19 cellular contexts compared by ENCODE assay signal in the genomic region with DNA sequence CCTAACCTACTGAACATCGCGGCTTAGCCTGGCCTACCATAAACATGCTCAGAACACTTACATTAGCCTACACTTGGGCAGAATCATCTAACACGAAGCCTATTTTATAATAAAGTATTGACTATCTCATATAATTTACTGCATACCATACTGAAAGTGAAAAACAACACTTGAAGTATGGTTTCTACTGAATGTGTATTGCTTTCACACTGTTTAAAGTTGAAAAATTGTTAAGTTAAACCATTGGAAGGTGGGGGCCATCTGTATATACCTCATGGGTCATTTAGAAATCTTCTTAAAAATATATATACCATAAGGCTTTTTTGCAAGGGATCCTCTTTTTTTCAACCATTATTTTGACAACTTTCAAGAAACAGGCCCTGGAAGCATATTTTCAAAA.
"Had no signal": no experiment of that assay in that cellular context is flagged by ENCODE, and none has a peak within 500 bp of the region (broad histone marks: within the 10 kb centered on the region; RNA-seq: fewer than 3 reads in every experiment).

No MANE protein-coding gene starts in this region.

- ATAC-seq: esophagus mucosa; gastrocnemius medialis; heart right ventricle; mucosa of descending colon; naive thymus-derived CD8-positive, alpha-beta T cell; stimulated activated naive B cell treated with anti-CD40 and anti-IgM and Interleukin-4, amounts not matched to agents 10 μg/mL and 1 μg/mL and 100 μg/mL, for 72 hours; stimulated activated naive CD8-positive, alpha-beta T cell treated with anti-CD3 and anti-CD28 coated beads, Interleukin-15, amount 100 ng/mL, for 72 hours had no signal

- H3K27me3 ChIP-seq: gastrocnemius medialis, heart right ventricle, sigmoid colon, testis, tibial nerve, upper lobe of right lung, vagina had no signal

- DNase-seq: dermis blood vessel endothelial cell; gastrocnemius medialis; heart right ventricle; hypothalamus; kidney glomerular epithelial cell; mucosa of descending colon; naive thymus-derived CD8-positive, alpha-beta T cell; posterior cingulate gyrus; sigmoid colon; stimulated activated CD4-positive, alpha-beta T cell treated with anti-CD3 and anti-CD28 coated beads, Interleukin-2, amount 100 ng/mL, for 24 hours; stimulated activated CD4-positive, alpha-beta T cell treated with anti-CD3 and anti-CD28 coated beads, Interleukin-4, amount 100 ng/mL, for 4 hours; stimulated activated naive B cell treated with anti-CD40 and anti-IgM and Interleukin-4, amounts not matched to agents 10 μg/mL and 1 μg/mL and 100 μg/mL, for 72 hours; stimulated activated naive CD8-positive, alpha-beta T cell treated with anti-CD3 and anti-CD28 coated beads, Interleukin-15, amount 100 ng/mL, for 72 hours; testis; upper lobe of right lung had no signal

- H3K27ac ChIP-seq: gastrocnemius medialis, heart right ventricle, sigmoid colon, skin epidermis, testis, tibial nerve, upper lobe of right lung, vagina had no signal

- H3K4me1 ChIP-seq: gastrocnemius medialis, testis had no signal

- H3K27me3 Mint-ChIP-seq: naive thymus-derived CD8-positive, alpha-beta T cell; stimulated activated naive B cell treated with anti-CD40 and anti-IgM and Interleukin-4, amounts not matched to agents 10 μg/mL and 1 μg/mL and 100 μg/mL, for 72 hours; stimulated activated naive CD8-positive, alpha-beta T cell treated with anti-CD3 and anti-CD28 coated beads, Interleukin-15, amount 100 ng/mL, for 72 hours had no signal

- H3K4me3 ChIP-seq: gastrocnemius medialis, heart right ventricle, mucosa of descending colon, sigmoid colon, skin epidermis, testis, tibial nerve, upper lobe of right lung, vagina had no signal

- H3K9me3 Mint-ChIP-seq: naive thymus-derived CD8-positive, alpha-beta T cell; stimulated activated naive B cell treated with anti-CD40 and anti-IgM and Interleukin-4, amounts not matched to agents 10 μg/mL and 1 μg/mL and 100 μg/mL, for 72 hours; stimulated activated naive CD8-positive, alpha-beta T cell treated with anti-CD3 and anti-CD28 coated beads, Interleukin-15, amount 100 ng/mL, for 72 hours had no signal

- H3K9me3 ChIP-seq: gastrocnemius medialis, heart right ventricle, mucosa of descending colon, sigmoid colon, testis, tibial nerve, upper lobe of right lung, vagina had no signal

- H3K27ac Mint-ChIP-seq: stimulated activated naive B cell treated with anti-CD40 and anti-IgM and Interleukin-4, amounts not matched to agents 10 μg/mL and 1 μg/mL and 100 μg/mL, for 72 hours; stimulated activated naive CD8-positive, alpha-beta T cell treated with anti-CD3 and anti-CD28 coated beads, Interleukin-15, amount 100 ng/mL, for 72 hours had no signal

- H3K4me3 Mint-ChIP-seq: naive thymus-derived CD8-positive, alpha-beta T cell; stimulated activated naive B cell treated with anti-CD40 and anti-IgM and Interleukin-4, amounts not matched to agents 10 μg/mL and 1 μg/mL and 100 μg/mL, for 72 hours; stimulated activated naive CD8-positive, alpha-beta T cell treated with anti-CD3 and anti-CD28 coated beads, Interleukin-15, amount 100 ng/mL, for 72 hours had no signal
